ENCODE assay signal across 1 cellular context in genomic region chr9:104927912-104928740, GRCh38.
TF ChIP-seq lines count a peak whose summit lies in the region.

ABCA1 (minus strand) TSS chr9:104928155; CDS start chr9:104903679, 24,476 bp downstream.

TF ChIP-seq in IMR-90, 13 proteins besides CTCF, POLR2A, EP300 and RAD21 (continued from another document):
- peak; percentile 69; the same call in 1 of the 2 replicates for TF ChIP-seq MAZ (IDR thresholded peaks at IDR 0.05; ENCODE audit: borderline replicate concordance, low read depth, low read length)
- peak; percentile 76 for TF ChIP-seq USF2 (IDR thresholded peaks at IDR 0.05; ENCODE audit: low read depth, low read length)
- no peak for TF ChIP-seq MAFK (IDR thresholded peaks at IDR 0.05; ENCODE audit: low read depth, low read length)
- TF ChIP-seq BHLHE40 (IDR thresholded peaks at IDR 0.05; ENCODE audit: low read depth, low read length) = peak; percentile 65
- no peak for TF ChIP-seq NFE2L2 (IDR thresholded peaks at IDR 0.05; ENCODE audit: low read depth, low read length)
- TF ChIP-seq RFX5 (IDR thresholded peaks at IDR 0.05; ENCODE audit: low read depth, low read length) = no peak
